In the genomic region with DNA sequence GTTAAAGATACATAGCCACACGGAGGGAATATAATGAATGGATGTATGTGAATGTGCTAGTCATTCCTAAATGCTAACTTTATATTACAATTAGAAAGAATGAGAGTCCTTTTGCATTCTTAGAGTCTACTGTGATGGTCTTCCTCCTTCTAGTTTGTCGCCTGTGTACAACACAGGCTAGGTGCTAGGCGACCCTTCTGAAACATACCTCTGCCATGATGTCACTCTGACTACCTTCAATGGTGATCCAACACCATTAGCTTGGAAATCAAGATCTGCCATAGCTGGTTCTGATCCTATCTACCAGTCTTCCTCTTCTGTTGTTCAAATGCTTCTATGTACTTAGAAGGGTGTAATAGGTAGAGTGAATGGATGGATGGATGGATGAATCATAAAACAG, we compare ENCODE assay signal across 14 cellular contexts.
DNase-seq lines count a peak whose midpoint lies in the region; ATAC-seq, FAIRE-seq and TF ChIP-seq lines count a peak whose summit lies in the region.
"Had no signal": no experiment of that assay in that cellular context is flagged by ENCODE, and none has a peak within 500 bp of the region (broad histone marks: within the 10 kb centered on the region; RNA-seq: fewer than 3 reads in every experiment).

No MANE protein-coding gene starts in this region.

- H2AFZ ChIP-seq in GM23338 (no peak overlapping the region), keratinocyte (ENCODE audit: control insufficient read depth, low read length) (no peak overlapping the region)

- H3K4me1 ChIP-seq in GM23338 (ENCODE audit: insufficient read depth) = peaks cover 25% of the 10 kb centered on the region
- H3K4me1 ChIP-seq in ascending aorta = peaks cover 6 to 16% of the 10 kb centered on the region in 2 donors
- H3K4me1 ChIP-seq in keratinocyte (ENCODE audit: control insufficient read depth, extremely low read depth, insufficient read depth, low read length) = peaks cover 25% of the 10 kb centered on the region

- dilution Hi-C loops in keratinocyte (cut with MboI; ENCODE audit: extremely low pct_ligation_motif_present, low sequenced_read_pairs) = no loop called here

- H3K9me1 ChIP-seq in keratinocyte (ENCODE audit: control insufficient read depth, extremely low read depth, insufficient read depth, low read length) = no peaks in the 10 kb centered on the region

- TF ChIP-seq CTCF in GM23338 (conservative IDR thresholded peaks at IDR 0.05; ENCODE audit: low read depth in 2 of 2) = no peak
- TF ChIP-seq CTCF in ascending aorta (IDR thresholded peaks at IDR 0.05) = no peak
- TF ChIP-seq CTCF in keratinocyte (optimal IDR thresholded peaks at IDR 0.05 in 1 of 3, IDR thresholded peaks at IDR 0.05 in 1 of 3, conservative IDR thresholded peaks at IDR 0.05 in 1 of 3; ENCODE audit: extremely low read depth in 1 of 3, insufficient read depth in 2 of 3, low read length in 3 of 3) = no peak

- H3K4me3 Mint-ChIP-seq in GM23338 = peak overlapping the region; percentile 67; the same call in 1 of the 3 replicates

- no peak overlapping the region for H3K27ac Mint-ChIP-seq in GM23338

- peak; percentile 13; the same call in 2 of the 3 replicates for ATAC-seq in GM23338
- ATAC-seq in sciatic nerve = peak; percentile 5
- no peak for ATAC-seq in HG03025 (IDR thresholded peaks at IDR 0.05; ENCODE audit: low FRiP score, unreplicated experiment)
- ATAC-seq in HG02678 (IDR thresholded peaks at IDR 0.05; ENCODE audit: unreplicated experiment) = no peak
- ATAC-seq in HG02884 (IDR thresholded peaks at IDR 0.05; ENCODE audit: unreplicated experiment) = no peak

- H4K20me1 ChIP-seq in GM23338 (replicated peaks; ENCODE audit: insufficient read depth) (no peaks in the 10 kb centered on the region), keratinocyte (ENCODE audit: control insufficient read depth, extremely low read depth, insufficient read depth, low read length) (no peaks in the 10 kb centered on the region)

- peaks cover 14% of the 10 kb centered on the region for H3K9me2 ChIP-seq in GM23338 (ENCODE audit: insufficient read depth)

- no peaks in the 10 kb centered on the region for H3K36me3 ChIP-seq in GM23338 (ENCODE audit: insufficient read depth)
- H3K36me3 ChIP-seq in ascending aorta = no peaks in the 10 kb centered on the region
- no peaks in the 10 kb centered on the region for H3K36me3 ChIP-seq in keratinocyte (ENCODE audit: control insufficient read depth in 2 of 2, extremely low read depth in 1 of 2, insufficient read depth in 2 of 2, low read length in 2 of 2)
- H3K36me3 ChIP-seq: SJCRH30 had no signal

- H3K36me3 Mint-ChIP-seq in GM23338 (ENCODE audit: low read depth) = peaks cover 9% of the 10 kb centered on the region

- H3K4me2 ChIP-seq in GM23338 (peak overlapping the region; percentile 76), keratinocyte (ENCODE audit: control insufficient read depth, extremely low read depth, insufficient read depth, low read depth, low read length) (no peak overlapping the region)

- H3F3A ChIP-seq in GM23338 (replicated peaks; ENCODE audit: low read depth) = no peaks in the 10 kb centered on the region

- H3K9me3 Mint-ChIP-seq in GM23338 = peaks cover 7% of the 10 kb centered on the region; the same call in 2 of the 3 replicates

- intact Hi-C loops in ascending aorta (cut with DNase I) (loop anchor here (5.0 kb wide), 2 partner anchors 80 to 335 kb away; a partner anchor contains a TSS), sciatic nerve (cut with DNase I) (no loop called here)

- H3K79me2 ChIP-seq in GM23338 (replicated peaks; ENCODE audit: insufficient read depth) (no peaks in the 10 kb centered on the region), keratinocyte (ENCODE audit: control insufficient read depth, insufficient read depth, low read length) (no peaks in the 10 kb centered on the region)

- H3K9me3 ChIP-seq in ascending aorta = no peaks in the 10 kb centered on the region
- no peaks in the 10 kb centered on the region for H3K9me3 ChIP-seq in keratinocyte (ENCODE audit: control insufficient read depth, low read depth, low read length)
- H3K9me3 ChIP-seq: SJCRH30 had no signal

- H3K27me3 ChIP-seq in GM23338 (ENCODE audit: insufficient read depth) (no peaks in the 10 kb centered on the region), ascending aorta (no peaks in the 10 kb centered on the region), keratinocyte (ENCODE audit: control insufficient read depth, extremely low read depth, insufficient read depth, low read length) (no peaks in the 10 kb centered on the region)
- H3K27me3 ChIP-seq: SJCRH30 had no signal

- H3K27me3 Mint-ChIP-seq in GM23338 (ENCODE audit: insufficient read depth, low read depth, poor library complexity) = peaks cover 4% of the 10 kb centered on the region

- no peak for DNase-seq in GM23338 (ENCODE audit: low spot score)
- DNase-seq in ascending aorta (ENCODE audit: low spot score in 2 of 2) = no peak
- no peak for DNase-seq in keratinocyte (ENCODE audit: low read depth, low spot score)
- no peak for DNase-seq in sciatic nerve (ENCODE audit: low spot score)
- no peak for DNase-seq in DMS153 (lab: John Stamatoyannopoulos, UW)
- DNase-seq: activated effector memory CD4-positive, alpha-beta T cell treated with anti-CD3 and anti-CD28 coated beads, Interleukin-2, amount 50 U/mL, for 16 hours; DMS 273 treated with DMSO at 0.1 percent for 48 hours; KBM-7; NCI-H226; SJCRH30; stimulated activated naive CD4-positive, alpha-beta T cell treated with Interleukin-2 at 50 U/mL for 16 hours had no signal

- FAIRE-seq in keratinocyte (lab: Jason Lieb, UNC) = peak; percentile 34

- no peak overlapping the region for H3K4me3 ChIP-seq in GM23338
- H3K4me3 ChIP-seq in ascending aorta = no peak overlapping the region
- no peak overlapping the region for H3K4me3 ChIP-seq in keratinocyte (ENCODE audit: control insufficient read depth in 2 of 3, extremely low read depth in 1 of 3, insufficient read depth in 2 of 3, low read depth in 1 of 3, low read length in 3 of 3)
- H3K4me3 ChIP-seq: SJCRH30 had no signal

- peaks cover 43% of the 10 kb centered on the region for H3K4me1 Mint-ChIP-seq in GM23338

- H3K27ac ChIP-seq in GM23338 (ENCODE audit: low read depth) (no peak overlapping the region), ascending aorta (peak overlapping the region; percentile 52 to 87), keratinocyte (ENCODE audit: control insufficient read depth, insufficient read depth, low read length) (no peak overlapping the region)
- H3K27ac ChIP-seq: SJCRH30 had no signal

- no peak overlapping the region for H3K9ac ChIP-seq in keratinocyte (ENCODE audit: control insufficient read depth, extremely low read depth, insufficient read depth, low read length)

TF ChIP-seq in GM23338, 12 proteins besides CTCF, POLR2A, EP300 and RAD21 (continues in another document):
- no peak for TF ChIP-seq CREB1 (CRISPR knock-in tag; IDR thresholded peaks at IDR 0.05; ENCODE audit: low read depth)
- no peak for TF ChIP-seq STAT1 (IDR thresholded peaks at IDR 0.05; ENCODE audit: unreplicated experiment)
- TF ChIP-seq NANOG (IDR thresholded peaks at IDR 0.05; ENCODE audit: borderline replicate concordance) = no peak
- TF ChIP-seq, protein P1, sequence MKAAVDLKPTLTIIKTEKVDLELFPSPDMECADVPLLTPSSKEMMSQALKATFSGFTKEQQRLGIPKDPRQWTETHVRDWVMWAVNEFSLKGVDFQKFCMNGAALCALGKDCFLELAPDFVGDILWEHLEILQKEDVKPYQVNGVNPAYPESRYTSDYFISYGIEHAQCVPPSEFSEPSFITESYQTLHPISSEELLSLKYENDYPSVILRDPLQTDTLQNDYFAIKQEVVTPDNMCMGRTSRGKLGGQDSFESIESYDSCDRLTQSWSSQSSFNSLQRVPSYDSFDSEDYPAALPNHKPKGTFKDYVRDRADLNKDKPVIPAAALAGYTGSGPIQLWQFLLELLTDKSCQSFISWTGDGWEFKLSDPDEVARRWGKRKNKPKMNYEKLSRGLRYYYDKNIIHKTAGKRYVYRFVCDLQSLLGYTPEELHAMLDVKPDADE (IDR thresholded peaks at IDR 0.05) = no peak

Comparison
In these comparisons a context has a peak if more than half of its experiments do, and no peak if none do; other contexts are left out.
1. ATAC-seq: peak in GM23338 (single experiment) and sciatic nerve (single experiment); none in HG03025 (single experiment), HG02678 (single experiment) and HG02884 (single experiment).
2. H3K27ac ChIP-seq: peak in ascending aorta (2 of 2); none in GM23338 (single experiment) and keratinocyte (single experiment).